31 cellular contexts compared by ENCODE assay signal in genomic region chr11:78376858-78377257, GRCh38.
"Had no signal": no experiment of that assay in that cellular context is flagged by ENCODE, and none has a peak within 500 bp of the region (broad histone marks: within the 10 kb centered on the region; RNA-seq: fewer than 3 reads in every experiment).

No MANE protein-coding gene starts in this region.

- H3K27ac Mint-ChIP-seq: immature natural killer cell; naive B cell; natural killer cell treated with Interleukin-12 subunit alpha and Interleukin-12 subunit beta and Interleukin-15 and Interleukin-18, amount 100 ng/mL, for 72 hours; stimulated activated naive B cell treated with anti-CD40 and anti-IgM and Interleukin-4, amounts not matched to agents 10 μg/mL and 1 μg/mL and 100 μg/mL, for 72 hours; stimulated activated naive CD8-positive, alpha-beta T cell treated with anti-CD3 and anti-CD28 coated beads, Interleukin-15, Interleukin-2, amounts not matched to agents 100 ng/mL and 50 ng/mL, for 24 hours had no signal

- H3K9me3 Mint-ChIP-seq: immature natural killer cell; natural killer cell treated with Interleukin-12 subunit alpha and Interleukin-12 subunit beta and Interleukin-15 and Interleukin-18, amount 100 ng/mL, for 72 hours had no signal

- ATAC-seq: left lung; lower lobe of right lung; natural killer cell treated with Interleukin-12 subunit alpha and Interleukin-12 subunit beta and Interleukin-15 and Interleukin-18, amount 100 ng/mL, for 72 hours; right cardiac atrium; sciatic nerve; stimulated activated naive B cell treated with anti-CD40 and anti-IgM and Interleukin-4, amounts not matched to agents 10 μg/mL and 1 μg/mL and 100 μg/mL, for 72 hours had no signal

- FAIRE-seq: islet of Langerhans, kidney, pancreas had no signal

- DNase-seq: hypothalamus; immature natural killer cell; kidney; left colon; left lung; lower lobe of right lung; mammary epithelial cell; mesenchymal stem cell; naive B cell; nucleus accumbens; pancreas; posterior cingulate gyrus; retina; right cardiac atrium; stimulated activated CD4-positive, alpha-beta T cell treated with anti-CD3 and anti-CD28 coated beads, Interleukin-12 subunit alpha, Interleukin-12 subunit beta, amount 100 ng/mL, for 4 hours; stimulated activated CD4-positive, alpha-beta T cell treated with anti-CD3 and anti-CD28 coated beads, Interleukin-15, amount 100 ng/mL, for 24 hours; stimulated activated CD4-positive, alpha-beta T cell treated with anti-CD3 and anti-CD28 coated beads, Interleukin-2, amount 100 ng/mL, for 24 hours; stimulated activated CD4-positive, alpha-beta T cell treated with anti-CD3 and anti-CD28 coated beads, Interleukin-4, amount 100 ng/mL, for 1 hour; stimulated activated naive B cell treated with anti-CD40 and anti-IgM and Interleukin-4, amounts not matched to agents 10 μg/mL and 1 μg/mL and 100 μg/mL, for 72 hours; tibial artery; uterus had no signal

- H3K27ac ChIP-seq: left lung, lower lobe of right lung, pancreas, prostate gland, skin epidermis, suprapubic skin, thoracic aorta, tibial artery, uterus had no signal

- H3K36me3 ChIP-seq: lower lobe of right lung, pancreas, prostate gland, suprapubic skin, thoracic aorta, tibial artery, uterus had no signal

- H3K4me1 Mint-ChIP-seq: immature natural killer cell had no signal

- H3K9me3 ChIP-seq: lower lobe of right lung, pancreas, prostate gland, suprapubic skin, thoracic aorta, tibial artery, uterus had no signal

- H3K4me3 Mint-ChIP-seq: immature natural killer cell; mesothelial cell of epicardium; naive B cell; natural killer cell treated with Interleukin-12 subunit alpha and Interleukin-12 subunit beta and Interleukin-15 and Interleukin-18, amount 100 ng/mL, for 72 hours; stimulated activated naive B cell treated with anti-CD40 and anti-IgM and Interleukin-4, amounts not matched to agents 10 μg/mL and 1 μg/mL and 100 μg/mL, for 72 hours; stimulated activated naive CD8-positive, alpha-beta T cell treated with anti-CD3 and anti-CD28 coated beads, Interleukin-15, Interleukin-2, amounts not matched to agents 100 ng/mL and 50 ng/mL, for 24 hours; type B pancreatic cell had no signal

- H3K27me3 ChIP-seq: left lung, pancreas, suprapubic skin, tibial artery, uterus had no signal

- H3K36me3 Mint-ChIP-seq: immature natural killer cell; natural killer cell treated with Interleukin-12 subunit alpha and Interleukin-12 subunit beta and Interleukin-15 and Interleukin-18, amount 100 ng/mL, for 72 hours had no signal

- H3K4me3 ChIP-seq: left lung, lower lobe of right lung, pancreas, prostate gland, skin epidermis, suprapubic skin, thoracic aorta, tibial artery, uterus had no signal

- H3K27me3 Mint-ChIP-seq: naive B cell; stimulated activated naive B cell treated with anti-CD40 and anti-IgM and Interleukin-4, amounts not matched to agents 10 μg/mL and 1 μg/mL and 100 μg/mL, for 72 hours; stimulated activated naive CD8-positive, alpha-beta T cell treated with anti-CD3 and anti-CD28 coated beads, Interleukin-15, Interleukin-2, amounts not matched to agents 100 ng/mL and 50 ng/mL, for 24 hours; type B pancreatic cell had no signal

- H3K4me1 ChIP-seq: prostate gland, suprapubic skin had no signal
